ENCODE assay signal across 25 cellular contexts in genomic region chr1:66325594-66326380, GRCh38.
"Had no signal": no experiment of that assay in that cellular context is flagged by ENCODE, and none has a peak within 500 bp of the region (broad histone marks: within the 10 kb centered on the region; RNA-seq: fewer than 3 reads in every experiment).

No MANE protein-coding gene starts in this region.

- H3K27me3 ChIP-seq: adrenal gland, ascending aorta, esophagus squamous epithelium, gastroesophageal sphincter, stomach, suprapubic skin, tibial nerve had no signal

- H3K9me3 ChIP-seq: adrenal gland, ascending aorta, esophagus squamous epithelium, gastroesophageal sphincter, left ventricle myocardium inferior, pancreas, stomach, suprapubic skin, tibial nerve had no signal

- H3K27ac ChIP-seq: adrenal gland, ascending aorta, esophagus squamous epithelium, gastroesophageal sphincter, left ventricle myocardium inferior, pancreas, stomach, suprapubic skin, tibial nerve, VCaP had no signal

- FAIRE-seq: pancreas had no signal

- H3K36me3 Mint-ChIP-seq: activated naive CD8-positive, alpha-beta T cell had no signal

- DNase-seq: activated CD4-positive, alpha-beta T cell treated with anti-CD3 and anti-CD28 coated beads, Interleukin-2, amount 10 ng/mL, durations not matched to agents 7 days and 5 days; activated CD4-positive, CD25-positive, alpha-beta regulatory T cell treated with anti-CD3 and anti-CD28 coated beads, Interleukin-2, amount 50 U/mL, for 72 hours; activated CD8-positive, alpha-beta T cell treated with anti-CD3 and anti-CD28 coated beads for 36 hours; adrenal gland; central memory CD4-positive, alpha-beta T cell; effector memory CD4-positive, alpha-beta T cell; esophagus squamous epithelium; head of caudate nucleus; hypothalamus; left ventricle myocardium inferior; mammary epithelial cell; midbrain; pancreas; right cardiac atrium; stimulated activated CD4-positive, alpha-beta T cell treated with anti-CD3 and anti-CD28 coated beads, Interleukin-1b, Interleukin-23, amount 100 ng/mL, for 48 hours; stomach; T-helper 17 cell had no signal

- ATAC-seq: activated CD8-positive, alpha-beta T cell treated with anti-CD3 and anti-CD28 coated beads for 36 hours; gastroesophageal sphincter; natural killer cell treated with Interleukin-12 subunit alpha and Interleukin-12 subunit beta and Interleukin-15 and Interleukin-18, amount 100 ng/mL, for 72 hours; pancreas; right cardiac atrium; T-helper 17 cell had no signal

- H3K4me3 Mint-ChIP-seq: activated CD4-positive, alpha-beta T cell treated with anti-CD3 and anti-CD28 coated beads, Interleukin-2, amount 10 ng/mL, durations not matched to agents 7 days and 5 days; activated CD8-positive, alpha-beta T cell treated with anti-CD3 and anti-CD28 coated beads for 36 hours; activated naive CD8-positive, alpha-beta T cell; natural killer cell treated with Interleukin-12 subunit alpha and Interleukin-12 subunit beta and Interleukin-15 and Interleukin-18, amount 100 ng/mL, for 72 hours; T-helper 17 cell had no signal

- H3K9me3 Mint-ChIP-seq: natural killer cell treated with Interleukin-12 subunit alpha and Interleukin-12 subunit beta and Interleukin-15 and Interleukin-18, amount 100 ng/mL, for 72 hours had no signal

- H3K36me3 ChIP-seq: adrenal gland, ascending aorta, esophagus squamous epithelium, gastroesophageal sphincter, left ventricle myocardium inferior, pancreas, stomach, suprapubic skin, tibial nerve had no signal

- H3K4me1 ChIP-seq: ascending aorta, suprapubic skin had no signal

- H3K27me3 Mint-ChIP-seq: activated CD4-positive, alpha-beta T cell treated with anti-CD3 and anti-CD28 coated beads, Interleukin-2, amount 10 ng/mL, durations not matched to agents 7 days and 5 days; activated CD8-positive, alpha-beta T cell treated with anti-CD3 and anti-CD28 coated beads for 36 hours; activated naive CD8-positive, alpha-beta T cell; natural killer cell treated with Interleukin-12 subunit alpha and Interleukin-12 subunit beta and Interleukin-15 and Interleukin-18, amount 100 ng/mL, for 72 hours; T-helper 17 cell had no signal

- H3K4me3 ChIP-seq: adrenal gland, ascending aorta, esophagus squamous epithelium, gastroesophageal sphincter, left ventricle myocardium inferior, pancreas, skin epidermis, stomach, suprapubic skin, tibial nerve had no signal

- H3K27ac Mint-ChIP-seq: activated CD4-positive, alpha-beta T cell treated with anti-CD3 and anti-CD28 coated beads, Interleukin-2, amount 10 ng/mL, durations not matched to agents 7 days and 5 days; activated CD8-positive, alpha-beta T cell treated with anti-CD3 and anti-CD28 coated beads for 36 hours; T-helper 17 cell had no signal
